In genomic region chr2:205141381-205141780, GRCh38 we compare ENCODE assay signal across 22 cellular contexts.
DNase-seq lines count a peak whose midpoint lies in the region; ATAC-seq and TF ChIP-seq lines count a peak whose summit lies in the region.
"Had no signal": no experiment of that assay in that cellular context is flagged by ENCODE, and none has a peak within 500 bp of the region (broad histone marks: within the 10 kb centered on the region; RNA-seq: fewer than 3 reads in every experiment).

No MANE protein-coding gene starts in this region.

- H3K4me1 Mint-ChIP-seq in osteocyte (ENCODE audit: unreplicated experiment): peaks cover 22% of the 10 kb centered on the region
- H3K4me1 Mint-ChIP-seq: CD14-positive monocyte; CD8-positive, alpha-beta memory T cell had no signal

- no peaks in the 10 kb centered on the region for H3K9me3 ChIP-seq in lower lobe of right lung
- H3K9me3 ChIP-seq: A549; BE2C; BLaER1 treated with 17β-estradiol and CSF1 and Interleukin-3, amounts not matched to agents 10 nM and 100 nM; HAP-1 had no signal

- peak overlapping the region; percentile 48 for H3K27ac Mint-ChIP-seq in osteocyte (ENCODE audit: unreplicated experiment)
- H3K27ac Mint-ChIP-seq: CD14-positive monocyte; CD4-positive, alpha-beta T cell; CD8-positive, alpha-beta memory T cell had no signal

- H3K4me1 ChIP-seq in lower lobe of right lung: peaks cover 5% of the 10 kb centered on the region
- H3K4me1 ChIP-seq: A549 had no signal

- no peak overlapping the region for H3K4me3 Mint-ChIP-seq in osteocyte (ENCODE audit: unreplicated experiment)
- H3K4me3 Mint-ChIP-seq: CD14-positive monocyte; CD4-positive, alpha-beta T cell; CD8-positive, alpha-beta memory T cell had no signal

- H3K36me3 Mint-ChIP-seq in osteocyte (ENCODE audit: unreplicated experiment): peaks cover 5% of the 10 kb centered on the region
- H3K36me3 Mint-ChIP-seq: CD14-positive monocyte; CD8-positive, alpha-beta memory T cell had no signal

- H3K9me3 Mint-ChIP-seq in osteocyte (ENCODE audit: unreplicated experiment): peaks cover 6% of the 10 kb centered on the region
- H3K9me3 Mint-ChIP-seq: CD4-positive, alpha-beta T cell had no signal

- ATAC-seq in lower lobe of right lung (no peak), GM18519 (IDR thresholded peaks at IDR 0.05; ENCODE audit: low FRiP score, unreplicated experiment) (no peak)
- ATAC-seq: A549, GM12878 had no signal

- intact Hi-C loops in lower lobe of right lung (cut with DNase I): no loop called here

- H3K27me3 ChIP-seq in lower lobe of right lung (ENCODE audit: low read depth): no peaks in the 10 kb centered on the region
- H3K27me3 ChIP-seq: BE2C; BLaER1 treated with 17β-estradiol and CSF1 and Interleukin-3, amounts not matched to agents 10 nM and 100 nM had no signal

- DNase-seq in LHCN-M2 (ENCODE audit: low read depth) (peak; percentile 19), dermis blood vessel endothelial cell (peak; percentile 74), osteocyte (ENCODE audit: extremely low spot score, unreplicated experiment) (no peak), lower lobe of right lung (no peak)
- no peak for DNase-seq in stimulated activated CD4-positive, alpha-beta T cell treated with anti-CD3 and anti-CD28 coated beads, Interleukin-2, amount 100 ng/mL, for 24 hours
- DNase-seq: 8988T; ACHN; AML-193; BE2C; CD4-positive, alpha-beta T cell; CD8-positive, alpha-beta memory T cell; DMS 273 treated with DMSO at 0.1 percent for 48 hours; DMS79; EL; GDM1; GOT3 had no signal

- no peak for TF ChIP-seq CTCF in osteocyte (IDR thresholded peaks at IDR 0.05)
- TF ChIP-seq CTCF in lower lobe of right lung (IDR thresholded peaks at IDR 0.05): no peak

- no peak overlapping the region for H3K27ac ChIP-seq in lower lobe of right lung
- H3K27ac ChIP-seq: A549; BLaER1 treated with 17β-estradiol and CSF1 and Interleukin-3, amounts not matched to agents 10 nM and 100 nM had no signal

- no peaks in the 10 kb centered on the region for H3K27me3 Mint-ChIP-seq in osteocyte (ENCODE audit: unreplicated experiment)
- H3K27me3 Mint-ChIP-seq: CD4-positive, alpha-beta T cell had no signal

- no peaks in the 10 kb centered on the region for H3K36me3 ChIP-seq in lower lobe of right lung
- H3K36me3 ChIP-seq: BE2C; BLaER1 treated with 17β-estradiol and CSF1 and Interleukin-3, amounts not matched to agents 10 nM and 100 nM; HAP-1 had no signal

- H3K4me3 ChIP-seq in lower lobe of right lung: no peak overlapping the region
- H3K4me3 ChIP-seq: A549; BLaER1 treated with 17β-estradiol and CSF1 and Interleukin-3, amounts not matched to agents 10 nM and 100 nM; GM12878; HAP-1 had no signal

Comparison
In these comparisons a context has a peak if more than half of its experiments do, and no peak if none do; other contexts are left out.
1. DNase-seq: peak in LHCN-M2 (single experiment) and dermis blood vessel endothelial cell (single experiment); none in osteocyte (single experiment), lower lobe of right lung (single experiment) and stimulated activated CD4-positive, alpha-beta T cell treated with anti-CD3 and anti-CD28 coated beads, Interleukin-2, amount 100 ng/mL, for 24 hours (0 of 2).